19 cellular contexts compared by ENCODE assay signal in genomic region chr10:79979310-79979972, GRCh38. TPM values are rescaled to one million over a fixed set of nuclear protein-coding genes. Genes with fewer than 3 reads are reported as not detected.
DNase-seq lines count a peak whose midpoint lies in the region; ATAC-seq and TF ChIP-seq lines count a peak whose summit lies in the region.
"Had no signal": no experiment of that assay in that cellular context is flagged by ENCODE, and none has a peak within 500 bp of the region (broad histone marks: within the 10 kb centered on the region; RNA-seq: fewer than 3 reads in every experiment).

No MANE protein-coding gene starts in this region.

- H4K91ac ChIP-seq in neuronal stem cell (ENCODE audit: low read depth, low read length, poor library complexity): no peak overlapping the region

- intact Hi-C loops in lower lobe of right lung (cut with DNase I): no loop called here
- intact Hi-C loops in stomach (cut with DNase I; ENCODE audit: low total_unique reads): no loop called here

- TF ChIP-seq EP300 in stomach (IDR thresholded peaks at IDR 0.05): no peak

- peak overlapping the region; percentile 65 for H3K27ac ChIP-seq in caudate nucleus (ENCODE audit: low read depth, low read length)
- H3K27ac ChIP-seq in lower lobe of right lung: peak overlapping the region; percentile 92
- peak overlapping the region in 1 of 5 donors; percentile 11 for H3K27ac ChIP-seq in stomach
- no peak overlapping the region for H3K27ac ChIP-seq in neuronal stem cell (replicated peaks; ENCODE audit: low read length)
- H3K27ac ChIP-seq: A549, BLaER1, PC-9, SJCRH30 had no signal

- no peak overlapping the region for H3K9ac ChIP-seq in neuronal stem cell (ENCODE audit: low read depth, low read length, poor library complexity)
- H3K9ac ChIP-seq: BLaER1 had no signal

- H2AK5ac ChIP-seq in neuronal stem cell (ENCODE audit: low read depth, low read length): no peak overlapping the region

- DNase-seq in DMS53 treated with DMSO at 0.1 percent for 48 hours (lab: John Stamatoyannopoulos, UW; ENCODE audit: unreplicated experiment) (peak; percentile 2), caudate nucleus (lab: John Stamatoyannopoulos, UW) (no peak), lower lobe of right lung (peak; percentile 72), stomach (peak; percentile 74), DMS114 treated with DMSO at 0.1 percent for 48 hours (lab: John Stamatoyannopoulos, UW; ENCODE audit: unreplicated experiment) (no peak), neuronal stem cell (ENCODE audit: low spot score) (no peak), putamen (ENCODE audit: low spot score) (no peak)
- DNase-seq: Calu3; CD8-positive, alpha-beta T cell; DND-41; IMR-90; NCI-H1092; NCI-H2171; NCI-H526; SJCRH30 had no signal

- peaks cover 10% of the 10 kb centered on the region for H3K27me3 ChIP-seq in lower lobe of right lung (ENCODE audit: low read depth)
- peaks cover 0 to 32% (median 8%) of the 10 kb centered on the region in 3 donors for H3K27me3 ChIP-seq in stomach
- H3K27me3 ChIP-seq in neuronal stem cell (ENCODE audit: control insufficient read depth in 3 of 3, insufficient read depth in 3 of 3, low read depth in 1 of 3, low read length in 3 of 3): peaks cover 6 to 53% (median 29%) of the 10 kb centered on the region in 3 experiments
- H3K27me3 ChIP-seq: SJCRH30 had no signal

- no peak overlapping the region for H2BK120ac ChIP-seq in neuronal stem cell (ENCODE audit: low read depth, low read length)

- H3K9me3 ChIP-seq in lower lobe of right lung (peaks cover 6% of the 10 kb centered on the region), stomach (peaks cover 0 to 9% (median 2%) of the 10 kb centered on the region in 4 donors), neuronal stem cell (replicated peaks in 1 of 2; ENCODE audit: control insufficient read depth in 2 of 2, insufficient read depth in 1 of 2, low read depth in 1 of 2, low read length in 2 of 2) (no peaks in the 10 kb centered on the region)
- H3K9me3 ChIP-seq: HAP-1 had no signal

- H3K79me1 ChIP-seq in neuronal stem cell (ENCODE audit: low read depth, low read length): no peaks in the 10 kb centered on the region

- no peak for TF ChIP-seq POLR2A in stomach (IDR thresholded peaks at IDR 0.05)

- no peak overlapping the region for H3K23ac ChIP-seq in neuronal stem cell (ENCODE audit: low read depth, low read length, poor library complexity)

- H3K4me2 ChIP-seq in neuronal stem cell (ENCODE audit: insufficient read depth, low read length, poor library complexity, severe bottlenecking): no peak overlapping the region
- H3K4me2 ChIP-seq: A549, BLaER1, PC-9 had no signal

- H4K8ac ChIP-seq in neuronal stem cell (ENCODE audit: low read depth, low read length): no peak overlapping the region

- TF ChIP-seq CTCF in lower lobe of right lung (IDR thresholded peaks at IDR 0.05): no peak
- no peak for TF ChIP-seq CTCF in stomach (IDR thresholded peaks at IDR 0.05)

- no peak overlapping the region for H3K4ac ChIP-seq in neuronal stem cell (ENCODE audit: low read length)

- no peak overlapping the region for H3K14ac ChIP-seq in neuronal stem cell (ENCODE audit: low read length)

- peak; percentile 53 to 66 for ATAC-seq in lower lobe of right lung
- ATAC-seq: A549; CD8-positive, alpha-beta T cell had no signal

- H3K4me1 ChIP-seq in lower lobe of right lung: peaks cover 11% of the 10 kb centered on the region
- peaks cover 17 to 27% (median 25%) of the 10 kb centered on the region in 4 donors for H3K4me1 ChIP-seq in stomach
- no peaks in the 10 kb centered on the region for H3K4me1 ChIP-seq in neuronal stem cell (ENCODE audit: control insufficient read depth in 2 of 2, insufficient read depth in 1 of 2, low read depth in 1 of 2, low read length in 2 of 2)
- H3K4me1 ChIP-seq: A549 had no signal

- H2BK5ac ChIP-seq in neuronal stem cell (ENCODE audit: low read length): no peak overlapping the region

- H3K18ac ChIP-seq in neuronal stem cell (ENCODE audit: low read length): no peak overlapping the region

- H3K4me3 ChIP-seq in lower lobe of right lung: no peak overlapping the region
- no peak overlapping the region for H3K4me3 ChIP-seq in stomach
- H3K4me3 ChIP-seq in neuronal stem cell (ENCODE audit: low read length in 2 of 2): no peak overlapping the region
- H3K4me3 ChIP-seq: A549, BLaER1, HAP-1, PC-9, SJCRH30 had no signal

- H3K36me3 ChIP-seq in lower lobe of right lung: no peaks in the 10 kb centered on the region
- no peaks in the 10 kb centered on the region for H3K36me3 ChIP-seq in stomach
- H3K36me3 ChIP-seq in neuronal stem cell (replicated peaks in 1 of 2; ENCODE audit: control insufficient read depth in 2 of 2, insufficient read depth in 2 of 2, low read length in 2 of 2): no peaks in the 10 kb centered on the region
- H3K36me3 ChIP-seq: BLaER1, HAP-1, SJCRH30 had no signal

- no peak overlapping the region for H2BK12ac ChIP-seq in neuronal stem cell (ENCODE audit: low read length)

- H2BK15ac ChIP-seq in neuronal stem cell (ENCODE audit: low read length): no peak overlapping the region

- no peak overlapping the region for H2AFZ ChIP-seq in neuronal stem cell (ENCODE audit: low read length)
- H2AFZ ChIP-seq: PC-9 had no signal

- WGBS in stomach, 5 donors: 53 to 79% (median 59%) methylated on average over 3 of the region's 3 CpGs
- no CpG with 5 or more reads among the region's 3 CpGs for WGBS in neuronal stem cell (ENCODE audit: extremely low coverage in 2 of 2, insufficient read length in 2 of 2, insufficient replicate concordance in 1 of 2), 2 donors

RNA-seq across cellular contexts. Expression of gene SFTPD, which starts 30.5 kb away (rescaled TPM):
- 630 TPM for total RNA-seq in lower lobe of right lung
- total RNA-seq in stomach: 10 to 100 TPM in 1 of 5 donors, not detected in 4; 12.9 TPM
- 1 to 10 TPM in 1 of 3 donors, under 1 TPM in 2; 0.31 to 1.2 (median 0.76) TPM for polyA plus RNA-seq in stomach
- polyA plus RNA-seq in neuronal stem cell (2013, experiment 1 of 2): 0.08 TPM
- 0.08 TPM for polyA plus RNA-seq in neuronal stem cell (2013, experiment 2 of 2)
- total RNA-seq: Calu3; CD8-positive, alpha-beta T cell; IMR-90; PC-9 had no signal
- polyA plus RNA-seq: IMR-90 had no signal

Comparison
In these comparisons a context has a peak if more than half of its experiments do, and no peak if none do; other contexts are left out.
1. DNase-seq: peak in DMS53 treated with DMSO at 0.1 percent for 48 hours (single experiment), lower lobe of right lung (single experiment) and stomach (single experiment); none in caudate nucleus (0 of 61), DMS114 treated with DMSO at 0.1 percent for 48 hours (single experiment), neuronal stem cell (single experiment) and putamen (single experiment).
2. RNA of gene SFTPD, which starts 30.5 kb away (total RNA-seq): 630 TPM in lower lobe of right lung (single experiment); 12.9 TPM in stomach; every median in the first group is over 10 times any median in the second.